10 cellular contexts compared by ENCODE assay signal in the genomic region with DNA sequence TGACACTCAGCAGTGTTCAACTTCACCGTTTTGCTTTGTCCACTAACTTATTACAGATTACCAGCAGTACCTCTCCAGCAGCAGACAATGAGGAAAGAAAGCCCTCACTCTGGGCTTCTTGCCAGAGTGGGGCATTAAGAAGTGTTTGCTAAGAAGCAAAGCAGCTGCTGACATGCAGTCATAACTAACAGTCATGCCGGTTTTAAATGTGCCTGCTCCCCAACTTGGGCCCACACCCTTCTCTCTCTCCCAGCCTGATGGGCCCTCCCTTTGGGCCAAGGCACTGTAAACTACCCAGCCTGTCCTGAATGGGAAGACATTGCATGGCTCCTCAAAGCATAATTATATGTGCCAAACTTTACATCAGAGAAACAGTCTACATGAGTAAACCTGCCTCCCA. TPM values are rescaled to one million over a fixed set of nuclear protein-coding genes. Genes with fewer than 3 reads are reported as not detected.
DNase-seq lines count a peak whose midpoint lies in the region; ATAC-seq, FAIRE-seq and TF ChIP-seq lines count a peak whose summit lies in the region.
"Had no signal": no experiment of that assay in that cellular context is flagged by ENCODE, and none has a peak within 500 bp of the region (broad histone marks: within the 10 kb centered on the region; RNA-seq: fewer than 3 reads in every experiment).

No MANE protein-coding gene starts in this region.

- H3K27me3 Mint-ChIP-seq in HFFc6 (ENCODE audit: insufficient read depth), result no peaks in the 10 kb centered on the region; the same call in 1 of the 2 replicates

- TF ChIP-seq CTCF in HFFc6 (IDR thresholded peaks at IDR 0.05) (no peak), suprapubic skin (IDR thresholded peaks at IDR 0.05) (no peak)

- no peaks in the 10 kb centered on the region for H3K36me3 ChIP-seq in suprapubic skin

- peak; percentile 16 for FAIRE-seq in RCC 7860 (lab: Jason Lieb, UNC)

- peaks cover 11% of the 10 kb centered on the region for H3K9me3 Mint-ChIP-seq in HFFc6
- H3K9me3 Mint-ChIP-seq: CD8-positive, alpha-beta T cell had no signal

- no peak overlapping the region for H3K4me3 Mint-ChIP-seq in HFFc6
- H3K4me3 Mint-ChIP-seq: CD8-positive, alpha-beta T cell had no signal

- peaks cover 33% of the 10 kb centered on the region for H3K4me1 Mint-ChIP-seq in HFFc6 (ENCODE audit: low read depth)

- peaks cover 18% of the 10 kb centered on the region for H3K36me3 Mint-ChIP-seq in HFFc6 (ENCODE audit: low read depth)
- H3K36me3 Mint-ChIP-seq: CD8-positive, alpha-beta T cell had no signal

- H3K27ac ChIP-seq in suprapubic skin, result no peak overlapping the region

- H3K27ac Mint-ChIP-seq in HFFc6, result peak overlapping the region; percentile 4; the same call in 1 of the 2 replicates
- H3K27ac Mint-ChIP-seq: CD8-positive, alpha-beta T cell had no signal

- no peak for TF ChIP-seq POLR2A in suprapubic skin (IDR thresholded peaks at IDR 0.05)

- DNase-seq in A172 (ENCODE audit: low spot score) (peak; percentile 67), HFFc6 (peak; percentile 62), RCC 7860 (ENCODE audit: low spot score) (peak; percentile 23), fibroblast of the conjunctiva (ENCODE audit: low read depth) (peak; percentile 67), 8988T (no peak), suprapubic skin (ENCODE audit: low spot score in 2 of 2) (no peak)
- DNase-seq: amniotic stem cell; CD8-positive, alpha-beta T cell had no signal

- H3K4me1 ChIP-seq in suprapubic skin, result no peaks in the 10 kb centered on the region

- H3K4me3 ChIP-seq in suprapubic skin, result no peak overlapping the region

- no peak for ATAC-seq in HG02973 (IDR thresholded peaks at IDR 0.05; ENCODE audit: unreplicated experiment)
- ATAC-seq in HG03439 (IDR thresholded peaks at IDR 0.05; ENCODE audit: unreplicated experiment), result no peak
- ATAC-seq: CD8-positive, alpha-beta T cell had no signal

- no peaks in the 10 kb centered on the region for H3K9me3 ChIP-seq in suprapubic skin

- TF ChIP-seq EP300 in suprapubic skin (IDR thresholded peaks at IDR 0.05), result no peak

- no peaks in the 10 kb centered on the region for H3K27me3 ChIP-seq in suprapubic skin

- 9% methylated on average over 2 of the region's 2 CpGs for WGBS in suprapubic skin

RNA-seq across cellular contexts. Expression of a gene that starts 54.6 kb away (rescaled TPM):
- 0.19 and 0.47 TPM in 2 replicates for total RNA-seq in A172 (2014; rRNA removed; shearing (Covaris generic))
- total RNA-seq in HFFc6 (2021; fragmentation: NEBNext Ultra II Directional; extraction: Animal tissue kit (Norgen Biotek cat#: 25700)), result 1 to 10 TPM in 1 of 6 experiments, under 1 TPM in 5; 0.09 to 1.1 (median 0.42) TPM
- under 1 TPM in 2 of 4 donors, not detected in 2; 0.10 to 0.34 TPM for total RNA-seq in suprapubic skin
- total RNA-seq: CD8-positive, alpha-beta T cell had no signal

Comparison
In these comparisons a context has a peak if more than half of its experiments do, and no peak if none do; other contexts are left out.
1. DNase-seq: peak in A172 (single experiment), HFFc6 (single experiment), RCC 7860 (single experiment) and fibroblast of the conjunctiva (single experiment); none in 8988T (single experiment) and suprapubic skin (0 of 2).